1 cellular context compared by ENCODE assay signal in genomic region chr7:83366629-83367028, GRCh38.
TF ChIP-seq lines count a peak whose summit lies in the region.

No MANE protein-coding gene starts in this region.

TF ChIP-seq in GM23338, 12 proteins besides CTCF, POLR2A, EP300 and RAD21 (continued from another document):
- TF ChIP-seq ZNF462 (CRISPR knock-in tag; IDR thresholded peaks at IDR 0.05) (no peak), CREB1 (CRISPR knock-in tag; IDR thresholded peaks at IDR 0.05; ENCODE audit: low read depth) (no peak), EZH2phosphoT487 (IDR thresholded peaks at IDR 0.05; ENCODE audit: unreplicated experiment) (no peak), REST (IDR thresholded peaks at IDR 0.05; ENCODE audit: unreplicated experiment) (no peak), ETS1 (IDR thresholded peaks at IDR 0.05) (no peak), EZH2 (IDR thresholded peaks at IDR 0.05; ENCODE audit: low read depth, unreplicated experiment) (no peak)
